Comparison of ENCODE assay signal across 1 cellular context in the genomic region with DNA sequence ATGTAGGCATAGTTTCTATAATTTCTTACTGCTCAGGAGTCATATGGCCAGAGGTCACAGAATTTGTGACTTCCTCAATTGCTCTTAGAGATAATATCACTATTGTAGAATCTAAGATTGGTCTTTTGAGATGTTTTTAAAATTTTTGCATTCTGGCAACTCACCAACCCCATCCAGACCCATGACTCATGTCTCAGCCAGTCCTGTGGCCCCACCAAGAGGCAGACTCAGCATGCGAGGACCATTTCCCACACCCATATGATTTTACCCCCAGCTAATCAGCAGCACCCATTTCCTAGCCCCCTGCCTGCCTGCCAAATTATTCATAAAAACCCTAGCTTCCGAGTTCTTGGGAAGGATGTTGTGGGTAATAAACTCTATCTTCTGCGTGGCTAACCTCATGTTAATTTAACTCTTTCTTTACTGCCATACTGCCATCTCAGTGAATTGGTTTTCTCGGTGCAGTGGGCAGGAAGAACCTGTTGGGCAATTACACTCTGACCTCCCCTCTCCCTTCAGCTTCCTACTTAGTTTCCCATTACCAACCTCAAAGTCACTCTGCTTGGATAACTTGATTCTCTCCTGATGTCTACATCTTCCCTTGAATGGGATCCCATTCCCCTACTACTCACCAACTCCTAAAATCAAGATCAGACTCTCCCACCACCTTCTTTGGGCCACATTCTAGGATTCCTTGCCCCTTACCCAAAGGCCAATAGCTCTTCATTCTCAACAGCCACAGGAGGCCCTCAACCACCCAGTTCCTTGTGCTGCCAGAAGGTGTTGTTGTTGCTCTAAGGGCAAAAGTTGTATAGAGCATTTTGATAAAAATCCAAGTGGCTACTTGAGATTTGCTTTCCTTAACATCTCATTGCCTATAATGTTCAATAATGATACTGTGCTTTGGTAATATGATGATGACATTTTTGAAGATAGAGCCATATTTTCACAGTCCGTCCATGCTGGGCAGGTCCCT.
TF ChIP-seq lines count a peak whose summit lies in the region.

No MANE protein-coding gene starts in this region.

TF ChIP-seq in A549, 52 proteins besides CTCF, POLR2A, EP300 and RAD21 (continued from another document):
- TF ChIP-seq CHD4 (IDR thresholded peaks at IDR 0.05; ENCODE audit: borderline replicate concordance) (no peak), RFX5 (IDR thresholded peaks at IDR 0.05) (no peak), HOXB5 (CRISPR knock-in tag; IDR thresholded peaks at IDR 0.05) (no peak)
